14 cellular contexts compared by ENCODE assay signal in the genomic region with DNA sequence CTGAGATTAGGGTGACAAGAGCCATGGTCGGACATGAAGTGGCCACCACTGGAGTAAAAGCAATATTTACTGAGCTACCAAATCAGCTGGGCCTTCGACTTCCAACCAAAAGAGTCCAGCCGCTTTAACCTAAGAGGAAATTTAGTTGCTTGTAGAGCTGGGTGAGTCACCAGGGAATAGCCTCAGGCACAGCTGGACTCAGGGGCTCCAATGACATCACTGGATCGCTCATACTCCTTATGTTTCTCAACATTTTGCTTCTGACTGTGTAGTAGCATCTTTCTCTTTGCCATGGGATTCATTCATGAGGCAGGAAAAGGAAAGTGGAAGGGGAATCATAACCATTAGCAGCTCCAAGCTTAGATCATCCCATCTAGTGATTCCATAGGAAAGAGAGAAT.
DNase-seq lines count a peak whose midpoint lies in the region; ATAC-seq and TF ChIP-seq lines count a peak whose summit lies in the region.
"Had no signal": no experiment of that assay in that cellular context is flagged by ENCODE, and none has a peak within 500 bp of the region (broad histone marks: within the 10 kb centered on the region; RNA-seq: fewer than 3 reads in every experiment).

No MANE protein-coding gene starts in this region.

- no peak overlapping the region for H2AK5ac ChIP-seq in mesendoderm (ENCODE audit: low read length)

- ATAC-seq in stimulated activated naive CD8-positive, alpha-beta T cell treated with anti-CD3 and anti-CD28 coated beads, Interleukin-15, amount 100 ng/mL, for 72 hours = no peak
- ATAC-seq in activated CD8-positive, alpha-beta T cell treated with anti-CD3 and anti-CD28 coated beads for 36 hours = no peak
- no peak for ATAC-seq in activated T-cell treated with anti-CD3 and anti-CD28 coated beads, Interleukin-2, amount 50 U/mL, for 72 hours (replicated peaks in 1 of 2)
- ATAC-seq in GM19395 (IDR thresholded peaks at IDR 0.05; ENCODE audit: unreplicated experiment) = no peak
- ATAC-seq: activated naive CD8-positive, alpha-beta T cell treated with anti-CD3 and anti-CD28 coated beads, Interleukin-2, amount 50 U/mL, for 24 hours; left ventricle myocardium superior had no signal

- H3K27me3 ChIP-seq in mesendoderm (ENCODE audit: insufficient read depth, low read length, poor library complexity) = no peaks in the 10 kb centered on the region

- H3K9me3 Mint-ChIP-seq in stimulated activated naive CD8-positive, alpha-beta T cell treated with anti-CD3 and anti-CD28 coated beads, Interleukin-15, amount 100 ng/mL, for 72 hours = no peaks in the 10 kb centered on the region
- no peaks in the 10 kb centered on the region for H3K9me3 Mint-ChIP-seq in activated CD8-positive, alpha-beta T cell treated with anti-CD3 and anti-CD28 coated beads for 36 hours
- no peaks in the 10 kb centered on the region for H3K9me3 Mint-ChIP-seq in activated T-cell treated with anti-CD3 and anti-CD28 coated beads, Interleukin-2, amount 50 U/mL, for 72 hours
- H3K9me3 Mint-ChIP-seq: activated naive CD8-positive, alpha-beta T cell treated with anti-CD3 and anti-CD28 coated beads, Interleukin-2, amount 50 U/mL, for 24 hours; T-helper 1 cell treated with Interleukin-12 subunit alpha and Interleukin-12 subunit beta and Interleukin-4 antibody, amounts not matched to agents 30 μg/mL and 1 μg/mL, for 36 hours had no signal

- WGBS in mesendoderm (ENCODE audit: extremely low coverage, insufficient coverage, low lambda C conversion rate) = no CpG with 5 or more reads among the region's 4 CpGs

- intact Hi-C loops in activated CD8-positive, alpha-beta T cell treated with anti-CD3 and anti-CD28 coated beads for 36 hours (cut with micrococcal nuclease) = no loop called here

- no peak overlapping the region for H3K56ac ChIP-seq in mesendoderm (ENCODE audit: low read length)

- H3K36me3 ChIP-seq in mesendoderm (ENCODE audit: control insufficient read depth, insufficient read depth, low read length) = no peaks in the 10 kb centered on the region

- no peak overlapping the region for H4K8ac ChIP-seq in mesendoderm (ENCODE audit: low read depth, low read length)

- H2BK120ac ChIP-seq in mesendoderm (ENCODE audit: low read depth, low read length) = no peak overlapping the region

- no peak overlapping the region for H3K4me2 ChIP-seq in mesendoderm (ENCODE audit: low read length)
- H3K4me2 ChIP-seq: KMS-11 had no signal

- H3K4me1 Mint-ChIP-seq in stimulated activated naive CD8-positive, alpha-beta T cell treated with anti-CD3 and anti-CD28 coated beads, Interleukin-15, amount 100 ng/mL, for 72 hours = no peaks in the 10 kb centered on the region
- H3K4me1 Mint-ChIP-seq in activated CD8-positive, alpha-beta T cell treated with anti-CD3 and anti-CD28 coated beads for 36 hours (ENCODE audit: low read depth) = no peaks in the 10 kb centered on the region
- no peaks in the 10 kb centered on the region for H3K4me1 Mint-ChIP-seq in activated T-cell treated with anti-CD3 and anti-CD28 coated beads, Interleukin-2, amount 50 U/mL, for 72 hours (ENCODE audit: low read depth)
- H3K4me1 Mint-ChIP-seq: activated naive CD8-positive, alpha-beta T cell treated with anti-CD3 and anti-CD28 coated beads, Interleukin-2, amount 50 U/mL, for 24 hours had no signal

- H3K79me2 ChIP-seq in mesendoderm (ENCODE audit: control insufficient read depth, insufficient read depth, low read length) = no peaks in the 10 kb centered on the region

- DNase-seq in EH (ENCODE audit: low read depth) (peak; percentile 97), NCI-H460 (ENCODE audit: extremely low read depth, low read depth) (peak; percentile 2), choroid plexus epithelial cell (ENCODE audit: low read depth) (peak; percentile 62), mesendoderm (peak; percentile 55)
- DNase-seq in stimulated activated naive CD8-positive, alpha-beta T cell treated with anti-CD3 and anti-CD28 coated beads, Interleukin-15, amount 100 ng/mL, for 72 hours = no peak
- no peak for DNase-seq in activated CD8-positive, alpha-beta T cell treated with anti-CD3 and anti-CD28 coated beads for 36 hours
- no peak for DNase-seq in activated T-cell treated with anti-CD3 and anti-CD28 coated beads, Interleukin-2, amount 50 U/mL, for 72 hours
- DNase-seq: activated naive CD8-positive, alpha-beta T cell treated with anti-CD3 and anti-CD28 coated beads, Interleukin-2, amount 50 U/mL, for 24 hours; DMS79; left ventricle myocardium superior; NCI-H526 had no signal

- H3K27me3 Mint-ChIP-seq in stimulated activated naive CD8-positive, alpha-beta T cell treated with anti-CD3 and anti-CD28 coated beads, Interleukin-15, amount 100 ng/mL, for 72 hours = peaks cover 4% of the 10 kb centered on the region
- peaks cover 6% of the 10 kb centered on the region for H3K27me3 Mint-ChIP-seq in activated CD8-positive, alpha-beta T cell treated with anti-CD3 and anti-CD28 coated beads for 36 hours
- H3K27me3 Mint-ChIP-seq in activated T-cell treated with anti-CD3 and anti-CD28 coated beads, Interleukin-2, amount 50 U/mL, for 72 hours (ENCODE audit: low read depth) = peaks cover 7% of the 10 kb centered on the region

- no peaks in the 10 kb centered on the region for H3K4me1 ChIP-seq in mesendoderm (ENCODE audit: control insufficient read depth, low read depth, low read length)

- H4K5ac ChIP-seq in mesendoderm (ENCODE audit: low read length) = no peak overlapping the region

- CTCF ChIA-PET in activated CD8-positive, alpha-beta T cell treated with anti-CD3 and anti-CD28 coated beads for 36 hours (lab: Charles Lee) = no interaction called here

- no peak overlapping the region for H3K18ac ChIP-seq in mesendoderm (ENCODE audit: low read length)

- no peak overlapping the region for H2BK5ac ChIP-seq in mesendoderm (ENCODE audit: low read length)

- no peak overlapping the region for H3K4me3 ChIP-seq in choroid plexus epithelial cell (ENCODE audit: low read depth, low read length)
- H3K4me3 ChIP-seq in mesendoderm (ENCODE audit: low read length) = no peak overlapping the region

- no peak overlapping the region for H3K27ac Mint-ChIP-seq in stimulated activated naive CD8-positive, alpha-beta T cell treated with anti-CD3 and anti-CD28 coated beads, Interleukin-15, amount 100 ng/mL, for 72 hours
- no peak overlapping the region for H3K27ac Mint-ChIP-seq in activated CD8-positive, alpha-beta T cell treated with anti-CD3 and anti-CD28 coated beads for 36 hours
- H3K27ac Mint-ChIP-seq in activated T-cell treated with anti-CD3 and anti-CD28 coated beads, Interleukin-2, amount 50 U/mL, for 72 hours = no peak overlapping the region
- H3K27ac Mint-ChIP-seq: activated naive CD8-positive, alpha-beta T cell treated with anti-CD3 and anti-CD28 coated beads, Interleukin-2, amount 50 U/mL, for 24 hours; T-helper 1 cell treated with Interleukin-12 subunit alpha and Interleukin-12 subunit beta and Interleukin-4 antibody, amounts not matched to agents 30 μg/mL and 1 μg/mL, for 36 hours had no signal

- POLR2A ChIA-PET in activated CD8-positive, alpha-beta T cell treated with anti-CD3 and anti-CD28 coated beads for 36 hours (lab: Charles Lee) = no interaction called here

- H3K4me3 Mint-ChIP-seq in stimulated activated naive CD8-positive, alpha-beta T cell treated with anti-CD3 and anti-CD28 coated beads, Interleukin-15, amount 100 ng/mL, for 72 hours = no peak overlapping the region
- H3K4me3 Mint-ChIP-seq in activated CD8-positive, alpha-beta T cell treated with anti-CD3 and anti-CD28 coated beads for 36 hours = no peak overlapping the region
- H3K4me3 Mint-ChIP-seq in activated T-cell treated with anti-CD3 and anti-CD28 coated beads, Interleukin-2, amount 50 U/mL, for 72 hours = no peak overlapping the region
- H3K4me3 Mint-ChIP-seq: activated naive CD8-positive, alpha-beta T cell treated with anti-CD3 and anti-CD28 coated beads, Interleukin-2, amount 50 U/mL, for 24 hours; T-helper 1 cell treated with Interleukin-12 subunit alpha and Interleukin-12 subunit beta and Interleukin-4 antibody, amounts not matched to agents 30 μg/mL and 1 μg/mL, for 36 hours had no signal

- no peak overlapping the region for H2BK15ac ChIP-seq in mesendoderm (replicated peaks; ENCODE audit: low read depth)

- H3K79me1 ChIP-seq in mesendoderm (ENCODE audit: low read length) = no peaks in the 10 kb centered on the region

- TF ChIP-seq CTCF in choroid plexus epithelial cell (conservative IDR thresholded peaks at IDR 0.05; ENCODE audit: low read depth, low read length) = no peak
- TF ChIP-seq CTCF in activated CD8-positive, alpha-beta T cell treated with anti-CD3 and anti-CD28 coated beads for 36 hours (IDR thresholded peaks at IDR 0.05) = no peak

- no peak overlapping the region for H3K27ac ChIP-seq in mesendoderm (ENCODE audit: low read depth, low read length)
- H3K27ac ChIP-seq: KMS-11 had no signal

- H3K9ac ChIP-seq in mesendoderm (ENCODE audit: low read length) = no peak overlapping the region
- H3K9ac ChIP-seq: KMS-11 had no signal

- no peaks in the 10 kb centered on the region for H3K36me3 Mint-ChIP-seq in activated CD8-positive, alpha-beta T cell treated with anti-CD3 and anti-CD28 coated beads for 36 hours (ENCODE audit: low read depth)
- H3K36me3 Mint-ChIP-seq in activated T-cell treated with anti-CD3 and anti-CD28 coated beads, Interleukin-2, amount 50 U/mL, for 72 hours (ENCODE audit: insufficient read depth in 2 of 2) = no peaks in the 10 kb centered on the region

- H3K23ac ChIP-seq in mesendoderm (ENCODE audit: low read length) = no peak overlapping the region

- H3K4ac ChIP-seq in mesendoderm (ENCODE audit: low read depth, low read length) = no peak overlapping the region

Comparison
In these comparisons a context has a peak if more than half of its experiments do, and no peak if none do; other contexts are left out.
1. DNase-seq: peak in EH (single experiment), NCI-H460 (single experiment), choroid plexus epithelial cell (single experiment) and mesendoderm (single experiment); none in stimulated activated naive CD8-positive, alpha-beta T cell treated with anti-CD3 and anti-CD28 coated beads, Interleukin-15, amount 100 ng/mL, for 72 hours (0 of 2), activated CD8-positive, alpha-beta T cell treated with anti-CD3 and anti-CD28 coated beads for 36 hours (single experiment) and activated T-cell treated with anti-CD3 and anti-CD28 coated beads, Interleukin-2, amount 50 U/mL, for 72 hours (0 of 2).